Comparison of ENCODE assay signal across 16 cellular contexts in genomic region chr18:23057096-23057495, GRCh38.
"Had no signal": no experiment of that assay in that cellular context is flagged by ENCODE, and none has a peak within 500 bp of the region (broad histone marks: within the 10 kb centered on the region; RNA-seq: fewer than 3 reads in every experiment).

No MANE protein-coding gene starts in this region.

- H3K9me3 ChIP-seq: esophagus muscularis mucosa, gastroesophageal sphincter, mucosa of descending colon had no signal

- H3K27me3 ChIP-seq: esophagus muscularis mucosa, gastroesophageal sphincter had no signal

- H3K4me2 ChIP-seq: smooth muscle cell had no signal

- H3K27ac ChIP-seq: epithelial cell of prostate, esophagus muscularis mucosa, gastroesophageal sphincter had no signal

- H3K36me3 ChIP-seq: esophagus muscularis mucosa, gastroesophageal sphincter had no signal

- ATAC-seq: gastroesophageal sphincter, left lobe of liver, mucosa of descending colon, natural killer cell, right cardiac atrium had no signal

- DNase-seq: effector memory CD4-positive, alpha-beta T cell; glutamatergic neuron; islet precursor cell; mammary epithelial cell; mucosa of descending colon; natural killer cell; posterior cingulate gyrus; right cardiac atrium; stimulated activated CD4-positive, alpha-beta T cell treated with anti-CD3 and anti-CD28 coated beads, Interleukin-2, amount 100 ng/mL, for 48 hours; stimulated activated naive CD4-positive, alpha-beta T cell treated with Interleukin-2 at 50 U/mL for 16 hours; trophoblast cell had no signal

- H3K4me3 ChIP-seq: esophagus muscularis mucosa, gastroesophageal sphincter, mucosa of descending colon, smooth muscle cell had no signal
